Comparison of ENCODE assay signal across 8 cellular contexts in the genomic region with DNA sequence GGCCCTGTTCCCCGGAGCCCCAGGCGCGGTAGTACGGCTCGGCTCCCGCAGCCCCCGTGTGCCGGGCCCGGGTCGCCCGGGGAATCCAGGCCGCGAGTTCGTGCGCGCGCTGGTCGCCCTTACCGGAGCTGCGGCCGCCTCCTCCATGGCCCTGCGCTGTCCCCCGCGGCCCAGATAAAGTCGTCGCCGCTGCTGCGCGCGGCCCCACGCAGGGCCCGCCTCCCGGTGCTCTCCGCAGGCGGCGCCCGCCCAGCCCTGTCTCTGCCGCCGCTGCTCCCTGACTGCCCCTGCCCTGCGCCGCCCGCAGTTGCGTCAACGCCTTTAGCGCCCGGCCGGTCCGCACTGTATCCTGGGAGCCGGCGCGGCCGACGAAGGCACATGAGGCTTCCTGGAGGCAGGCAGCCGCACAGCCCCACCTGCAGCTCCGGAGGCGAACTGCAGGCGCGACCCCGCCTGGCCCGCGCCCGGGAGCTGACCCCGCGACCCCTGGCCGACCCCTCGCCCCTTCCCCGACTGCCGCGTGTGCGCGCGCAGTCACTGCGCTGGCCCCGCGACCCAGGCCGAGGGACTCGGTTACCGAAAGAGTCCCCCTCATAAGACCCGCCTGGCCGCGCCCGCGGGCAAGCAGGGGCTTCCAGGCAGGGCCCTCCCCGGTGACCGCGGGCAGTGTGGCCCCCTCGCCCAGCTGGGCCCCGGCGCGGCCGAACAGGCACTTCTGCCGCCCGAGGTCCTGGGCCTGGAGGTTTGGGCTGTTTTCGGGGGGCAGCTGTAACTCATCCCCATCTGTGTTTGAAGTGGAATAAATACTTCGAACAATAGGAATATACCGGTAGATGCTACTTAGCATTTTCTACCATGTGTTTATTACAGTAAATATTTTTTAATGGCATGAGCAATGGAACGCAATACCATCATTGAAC.
DNase-seq lines count a peak whose midpoint lies in the region; ATAC-seq, FAIRE-seq and TF ChIP-seq lines count a peak whose summit lies in the region.

No MANE protein-coding gene starts in this region.

- peak overlapping the region; percentile 84 for H3K27ac ChIP-seq in RWPE1
- peak overlapping the region; percentile 8 for H3K27ac ChIP-seq in neural cell (ENCODE audit: low read length)

- no peaks in the 10 kb centered on the region for H3K27me3 ChIP-seq in neural cell (ENCODE audit: insufficient read depth, low read depth, low read length)

- H3K9ac ChIP-seq in ES-I3 (ENCODE audit: low read depth, low read length): peak overlapping the region; percentile 82
- peak overlapping the region; percentile 80 for H3K9ac ChIP-seq in neural cell (ENCODE audit: low read length)

- peak overlapping the region; percentile 60 for H2AFZ ChIP-seq in neural cell (ENCODE audit: low read depth, low read length)

- H3F3A ChIP-seq in neural cell (ENCODE audit: insufficient read depth, low read length, poor library complexity, severe bottlenecking): no peaks in the 10 kb centered on the region

- H3K4me1 ChIP-seq in ES-I3 (ENCODE audit: insufficient read depth, low read length): no peaks in the 10 kb centered on the region

- FAIRE-seq in H54 (lab: Jason Lieb, UNC): no peak

- peak overlapping the region; percentile 65 for H3K4me2 ChIP-seq in neural cell (ENCODE audit: low read length)

- POLR2A ChIA-PET in RWPE1 (lab: Yijun Ruan, JAX; ENCODE audit: low non-redundant PET): no interaction called here

- H3K4me3 Mint-ChIP-seq in stimulated activated naive CD8-positive, alpha-beta T cell treated with anti-CD3 and anti-CD28 coated beads, Interleukin-15, amount 100 ng/mL, for 72 hours: peak overlapping the region; percentile 92 to 97

- H4K20me1 ChIP-seq in neural cell (ENCODE audit: insufficient read depth): no peaks in the 10 kb centered on the region

- TF ChIP-seq RAD21 in neural cell (conservative IDR thresholded peaks at IDR 0.05): peak; percentile 54

- CTCF ChIA-PET in RWPE1 (lab: Yijun Ruan, JAX): interaction anchor here (0.6 to 1.0 kb wide), 5 partner anchors 76 to 195 kb away, joined by 3 to 6 read pairs (median 3); a partner anchor contains a TSS

- H3K27ac Mint-ChIP-seq in stimulated activated naive CD8-positive, alpha-beta T cell treated with anti-CD3 and anti-CD28 coated beads, Interleukin-15, amount 100 ng/mL, for 72 hours: peak overlapping the region; percentile 90 to 96

- peak overlapping the region; percentile 86 for H3K4me3 ChIP-seq in neural cell (ENCODE audit: low read length)

- no peaks in the 10 kb centered on the region for H3K9me3 Mint-ChIP-seq in stimulated activated naive CD8-positive, alpha-beta T cell treated with anti-CD3 and anti-CD28 coated beads, Interleukin-15, amount 100 ng/mL, for 72 hours

- peaks cover 9% of the 10 kb centered on the region for H3K36me3 ChIP-seq in ES-I3 (ENCODE audit: insufficient read depth, low read length)
- no peaks in the 10 kb centered on the region for H3K36me3 ChIP-seq in neural cell (ENCODE audit: insufficient read depth, low read length)

- peak; percentile 52 for TF ChIP-seq EP300 in neural cell (conservative IDR thresholded peaks at IDR 0.05; ENCODE audit: poor library complexity, severe bottlenecking)

- DNase-seq in H54 (ENCODE audit: insufficient read length, low spot score) (peak; percentile 93), LoVo (ENCODE audit: low spot score) (peak; percentile 97), RWPE1 (ENCODE audit: low spot score) (peak; percentile 74), fibroblast of the conjunctiva (ENCODE audit: low read depth) (peak; percentile 86)
- peak; percentile 87 for DNase-seq in activated effector memory CD4-positive, alpha-beta T cell treated with Interleukin-2 at 50 U/mL for 16 hours
- peak; percentile 95 for DNase-seq in stimulated activated naive CD8-positive, alpha-beta T cell treated with anti-CD3 and anti-CD28 coated beads, Interleukin-15, amount 100 ng/mL, for 72 hours

- H3K9me3 ChIP-seq in ES-I3 (ENCODE audit: control insufficient read depth, insufficient read depth, low read length): no peaks in the 10 kb centered on the region
- H3K9me3 ChIP-seq in neural cell (ENCODE audit: low read length): no peaks in the 10 kb centered on the region

- peak; percentile 94 for TF ChIP-seq POLR2A in H54 (IDR thresholded peaks at IDR 0.05; ENCODE audit: low read depth, low read length)

- peaks cover 21% of the 10 kb centered on the region for H3K79me2 ChIP-seq in neural cell (replicated peaks; ENCODE audit: insufficient read depth, low read length)

- peak; percentile 91 for ATAC-seq in stimulated activated naive CD8-positive, alpha-beta T cell treated with anti-CD3 and anti-CD28 coated beads, Interleukin-15, amount 100 ng/mL, for 72 hours

- H3K27me3 Mint-ChIP-seq in stimulated activated naive CD8-positive, alpha-beta T cell treated with anti-CD3 and anti-CD28 coated beads, Interleukin-15, amount 100 ng/mL, for 72 hours: peaks cover 15% of the 10 kb centered on the region

- H3K9me2 ChIP-seq in neural cell (ENCODE audit: insufficient read depth, low read length): no peaks in the 10 kb centered on the region

- H3K4me1 Mint-ChIP-seq in stimulated activated naive CD8-positive, alpha-beta T cell treated with anti-CD3 and anti-CD28 coated beads, Interleukin-15, amount 100 ng/mL, for 72 hours: peaks cover 41% of the 10 kb centered on the region

- peak; percentile 98 for TF ChIP-seq CTCF in RWPE1 (conservative IDR thresholded peaks at IDR 0.05; ENCODE audit: low read depth)
- TF ChIP-seq CTCF in neural cell (IDR thresholded peaks at IDR 0.05; ENCODE audit: poor library complexity, severe bottlenecking): peak; percentile 92

TF ChIP-seq in neural cell, 6 proteins besides CTCF, POLR2A, EP300 and RAD21:
- TF ChIP-seq TAF1 (IDR thresholded peaks at IDR 0.05; ENCODE audit: low read depth) (peak; percentile 62), SMC3 (conservative IDR thresholded peaks at IDR 0.05; ENCODE audit: poor library complexity) (peak; percentile 62), POLR2AphosphoS5 (IDR thresholded peaks at IDR 0.05) (peak; percentile 90), EZH2 (IDR thresholded peaks at IDR 0.05; ENCODE audit: borderline replicate concordance, insufficient read depth, low read length, poor library complexity, severe bottlenecking) (no peak), MXI1 (conservative IDR thresholded peaks at IDR 0.05; ENCODE audit: poor library complexity, severe bottlenecking) (peak; percentile 87)
- TF ChIP-seq, protein P1, sequence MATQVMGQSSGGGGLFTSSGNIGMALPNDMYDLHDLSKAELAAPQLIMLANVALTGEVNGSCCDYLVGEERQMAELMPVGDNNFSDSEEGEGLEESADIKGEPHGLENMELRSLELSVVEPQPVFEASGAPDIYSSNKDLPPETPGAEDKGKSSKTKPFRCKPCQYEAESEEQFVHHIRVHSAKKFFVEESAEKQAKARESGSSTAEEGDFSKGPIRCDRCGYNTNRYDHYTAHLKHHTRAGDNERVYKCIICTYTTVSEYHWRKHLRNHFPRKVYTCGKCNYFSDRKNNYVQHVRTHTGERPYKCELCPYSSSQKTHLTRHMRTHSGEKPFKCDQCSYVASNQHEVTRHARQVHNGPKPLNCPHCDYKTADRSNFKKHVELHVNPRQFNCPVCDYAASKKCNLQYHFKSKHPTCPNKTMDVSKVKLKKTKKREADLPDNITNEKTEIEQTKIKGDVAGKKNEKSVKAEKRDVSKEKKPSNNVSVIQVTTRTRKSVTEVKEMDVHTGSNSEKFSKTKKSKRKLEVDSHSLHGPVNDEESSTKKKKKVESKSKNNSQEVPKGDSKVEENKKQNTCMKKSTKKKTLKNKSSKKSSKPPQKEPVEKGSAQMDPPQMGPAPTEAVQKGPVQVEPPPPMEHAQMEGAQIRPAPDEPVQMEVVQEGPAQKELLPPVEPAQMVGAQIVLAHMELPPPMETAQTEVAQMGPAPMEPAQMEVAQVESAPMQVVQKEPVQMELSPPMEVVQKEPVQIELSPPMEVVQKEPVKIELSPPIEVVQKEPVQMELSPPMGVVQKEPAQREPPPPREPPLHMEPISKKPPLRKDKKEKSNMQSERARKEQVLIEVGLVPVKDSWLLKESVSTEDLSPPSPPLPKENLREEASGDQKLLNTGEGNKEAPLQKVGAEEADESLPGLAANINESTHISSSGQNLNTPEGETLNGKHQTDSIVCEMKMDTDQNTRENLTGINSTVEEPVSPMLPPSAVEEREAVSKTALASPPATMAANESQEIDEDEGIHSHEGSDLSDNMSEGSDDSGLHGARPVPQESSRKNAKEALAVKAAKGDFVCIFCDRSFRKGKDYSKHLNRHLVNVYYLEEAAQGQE (IDR thresholded peaks at IDR 0.05; ENCODE audit: borderline replicate concordance): peak; percentile 35

Comparison
In these comparisons a context has a peak if more than half of its experiments do, and no peak if none do; other contexts are left out.
1. Peak in every context shown above with its lines: DNase-seq, ATAC-seq, H3K4me3 ChIP-seq and H3K27ac ChIP-seq.